1 cellular context compared by ENCODE assay signal in genomic region chr3:128237348-128238099, GRCh38.
TF ChIP-seq lines count a peak whose summit lies in the region.

No MANE protein-coding gene starts in this region.

TF ChIP-seq in IMR-90, 13 proteins besides CTCF, POLR2A, EP300 and RAD21:
- TF ChIP-seq ELK1 (IDR thresholded peaks at IDR 0.05; ENCODE audit: borderline replicate concordance, low read depth, low read length) (no peak), CHD1 (IDR thresholded peaks at IDR 0.05; ENCODE audit: low read depth, low read length) (no peak), CEBPB (IDR thresholded peaks at IDR 0.05; ENCODE audit: low read depth, low read length) (no peak), NFE2L2 (IDR thresholded peaks at IDR 0.05; ENCODE audit: low read depth, low read length) (no peak), BHLHE40 (IDR thresholded peaks at IDR 0.05; ENCODE audit: low read depth, low read length) (no peak), FOS (IDR thresholded peaks at IDR 0.05; ENCODE audit: low read depth, low read length) (no peak), MAFK (IDR thresholded peaks at IDR 0.05; ENCODE audit: low read depth, low read length) (no peak), MAZ (IDR thresholded peaks at IDR 0.05; ENCODE audit: borderline replicate concordance, low read depth, low read length) (no peak), USF2 (IDR thresholded peaks at IDR 0.05; ENCODE audit: low read depth, low read length) (no peak)
